In genomic region chr4:48904541-48905142, GRCh38 we compare ENCODE assay signal across 11 cellular contexts. TPM values are rescaled to one million over a fixed set of nuclear protein-coding genes. Genes with fewer than 3 reads are reported as not detected.
A peak's percentile ranks its signal among the peaks of the same experiment; 100 is the strongest.
DNase-seq lines count a peak whose midpoint lies in the region; ATAC-seq, FAIRE-seq and TF ChIP-seq lines count a peak whose summit lies in the region.
"Had no signal": no experiment of that assay in that cellular context is flagged by ENCODE, and none has a peak within 500 bp of the region (broad histone marks: within the 10 kb centered on the region; RNA-seq: fewer than 3 reads in every experiment).

No MANE protein-coding gene starts in this region.

- no peak for TF ChIP-seq POLR2A in HepG2 (IDR thresholded peaks at IDR 0.05; ENCODE audit: insufficient read depth in 1 of 2, low read depth in 2 of 2, low read length in 2 of 2)
- no peak for TF ChIP-seq POLR2A in upper lobe of left lung (IDR thresholded peaks at IDR 0.05)
- no peak for TF ChIP-seq POLR2A in testis (IDR thresholded peaks at IDR 0.05)

- H3K9ac ChIP-seq in liver (ENCODE audit: low read depth in 1 of 2, low read length in 2 of 2) (no peak overlapping the region), HepG2 (ENCODE audit: insufficient read depth, low read depth, low read length) (no peak overlapping the region)

- in situ Hi-C loops in HepG2 (cut with HindIII; ENCODE audit: extremely low pct_ligation_motif_present, low pct_unique_long_range_greater_than_20kb): no loop called here

- H3K9me3 Mint-ChIP-seq in activated T-helper 2 cell treated with anti-CD3 and anti-CD28 coated beads, Interferon-gamma antibody, Interleukin-2, Interleukin-4, amounts not matched to agents 10 μg/mL and 5 μg/mL and 100 μg/mL, durations not matched to agents 14 hours and 24 hours and 36 hours: no peaks in the 10 kb centered on the region

- peaks cover 37% of the 10 kb centered on the region for H3K36me3 Mint-ChIP-seq in activated T-helper 2 cell treated with anti-CD3 and anti-CD28 coated beads, Interferon-gamma antibody, Interleukin-2, Interleukin-4, amounts not matched to agents 10 μg/mL and 5 μg/mL and 100 μg/mL, durations not matched to agents 14 hours and 24 hours and 36 hours (ENCODE audit: low read depth)

- CTCF ChIA-PET in HepG2 (lab: Yijun Ruan, JAX; ENCODE audit: low intra/inter-chr PET ratio, low total read pairs): no interaction called here

- H3K4me1 ChIP-seq in liver (ENCODE audit: control insufficient read depth in 4 of 4, insufficient read depth in 4 of 4, low read length in 3 of 4) (peaks cover 7 to 26% (median 16%) of the 10 kb centered on the region in 4 donors), HepG2 (ENCODE audit: insufficient read depth, low read length) (peaks cover 23% of the 10 kb centered on the region), upper lobe of left lung (peaks cover 6 to 17% (median 13%) of the 10 kb centered on the region in 4 donors), testis (peaks cover 10% of the 10 kb centered on the region), left lung (peaks cover 0 to 8% of the 10 kb centered on the region in 2 donors)

- no peak for ATAC-seq in HepG2
- no peak for ATAC-seq in upper lobe of left lung (ENCODE audit: low FRiP score in 2 of 2)
- ATAC-seq in left lung: no peak

- DNase-seq in HepG2 (ENCODE audit: low spot score): no peak
- no peak for DNase-seq in activated T-helper 2 cell treated with anti-CD3 and anti-CD28 coated beads, Interferon-gamma antibody, Interleukin-2, Interleukin-4, amounts not matched to agents 10 μg/mL and 5 μg/mL and 100 μg/mL, durations not matched to agents 14 hours and 24 hours and 36 hours (ENCODE audit: low spot score)
- DNase-seq in kidney tubule cell (ENCODE audit: low spot score): peak; percentile 37
- DNase-seq in upper lobe of left lung: no peak
- no peak for DNase-seq in testis
- no peak for DNase-seq in islet precursor cell
- DNase-seq in left lung: no peak
- DNase-seq: hypothalamus had no signal

- H3K27me3 ChIP-seq in liver (ENCODE audit: control insufficient read depth in 4 of 4, insufficient read depth in 4 of 4, low read length in 3 of 4) (no peaks in the 10 kb centered on the region), HepG2 (ENCODE audit: control insufficient read depth in 1 of 2, insufficient read depth in 2 of 2, low read length in 2 of 2) (no peaks in the 10 kb centered on the region), upper lobe of left lung (no peaks in the 10 kb centered on the region), testis (no peaks in the 10 kb centered on the region), left lung (no peaks in the 10 kb centered on the region)
- H3K27me3 ChIP-seq: vagina had no signal

- H3K27me3 Mint-ChIP-seq in activated T-helper 2 cell treated with anti-CD3 and anti-CD28 coated beads, Interferon-gamma antibody, Interleukin-2, Interleukin-4, amounts not matched to agents 10 μg/mL and 5 μg/mL and 100 μg/mL, durations not matched to agents 14 hours and 24 hours and 36 hours (ENCODE audit: low read depth): no peaks in the 10 kb centered on the region

- TF ChIP-seq RAD21 in liver (IDR thresholded peaks at IDR 0.05) (no peak), HepG2 (CRISPR knock-in tag; IDR thresholded peaks at IDR 0.05) (no peak)

- FAIRE-seq in HepG2 (lab: Jason Lieb, UNC): no peak

- H3K9me3 ChIP-seq in liver (ENCODE audit: control insufficient read depth in 4 of 4, low read length in 3 of 4): no peaks in the 10 kb centered on the region
- no peaks in the 10 kb centered on the region for H3K9me3 ChIP-seq in HepG2 (ENCODE audit: low read length)
- H3K9me3 ChIP-seq in upper lobe of left lung: no peaks in the 10 kb centered on the region
- H3K9me3 ChIP-seq in testis: no peaks in the 10 kb centered on the region
- no peaks in the 10 kb centered on the region for H3K9me3 ChIP-seq in left lung
- H3K9me3 ChIP-seq: vagina had no signal

- intact Hi-C loops in HepG2 (cut with micrococcal nuclease; ENCODE audit: unreplicated experiment) (no loop called here), testis (cut with DNase I; ENCODE audit: low total_unique reads) (no loop called here), left lung (cut with DNase I) (no loop called here)
- intact Hi-C loops in activated T-helper 2 cell treated with anti-CD3 and anti-CD28 coated beads, Interferon-gamma antibody, Interleukin-2, Interleukin-4, amounts not matched to agents 10 μg/mL and 5 μg/mL and 100 μg/mL, durations not matched to agents 14 hours and 24 hours and 36 hours (cut with micrococcal nuclease): loop anchor here (5.0 kb wide), 1 partner anchor 222 kb away; no protein-coding TSS in a partner anchor

- TF ChIP-seq CTCF in liver (IDR thresholded peaks at IDR 0.05; ENCODE audit: low read depth, low read length, missing input control) (no peak), HepG2 (CRISPR knock-in tag; IDR thresholded peaks at IDR 0.05) (no peak), upper lobe of left lung (IDR thresholded peaks at IDR 0.05) (no peak), testis (IDR thresholded peaks at IDR 0.05) (no peak), left lung (IDR thresholded peaks at IDR 0.05) (no peak)

- peak overlapping the region; percentile 68 to 81 for H3K27ac ChIP-seq in liver (ENCODE audit: low read depth in 1 of 2, low read length in 2 of 2)
- H3K27ac ChIP-seq in HepG2 (ENCODE audit: extremely low read length, insufficient read depth, low read length): no peak overlapping the region
- no peak overlapping the region for H3K27ac ChIP-seq in upper lobe of left lung
- no peak overlapping the region for H3K27ac ChIP-seq in testis
- no peak overlapping the region for H3K27ac ChIP-seq in left lung
- H3K27ac ChIP-seq: HL-60, vagina had no signal

- H3K4me3 ChIP-seq in liver (ENCODE audit: low read depth in 1 of 3, low read length in 3 of 3) (no peak overlapping the region), HepG2 (replicated peaks in 1 of 3; ENCODE audit: insufficient read depth in 1 of 3, low read depth in 2 of 3, low read length in 3 of 3) (no peak overlapping the region), upper lobe of left lung (no peak overlapping the region), testis (no peak overlapping the region), left lung (no peak overlapping the region)
- H3K4me3 ChIP-seq: vagina had no signal

- peaks cover 33% of the 10 kb centered on the region for H3K4me1 Mint-ChIP-seq in activated T-helper 2 cell treated with anti-CD3 and anti-CD28 coated beads, Interferon-gamma antibody, Interleukin-2, Interleukin-4, amounts not matched to agents 10 μg/mL and 5 μg/mL and 100 μg/mL, durations not matched to agents 14 hours and 24 hours and 36 hours (ENCODE audit: low read depth)

- H3K4me3 Mint-ChIP-seq in activated T-helper 2 cell treated with anti-CD3 and anti-CD28 coated beads, Interferon-gamma antibody, Interleukin-2, Interleukin-4, amounts not matched to agents 10 μg/mL and 5 μg/mL and 100 μg/mL, durations not matched to agents 14 hours and 24 hours and 36 hours (ENCODE audit: low read depth): peak overlapping the region; percentile 83

- peaks cover 2 to 24% (median 11%) of the 10 kb centered on the region in 4 donors for H3K36me3 ChIP-seq in liver (ENCODE audit: control insufficient read depth in 4 of 4, insufficient read depth in 3 of 4, low read depth in 1 of 4, low read length in 3 of 4)
- no peaks in the 10 kb centered on the region for H3K36me3 ChIP-seq in HepG2 (replicated peaks in 1 of 2; ENCODE audit: control insufficient read depth in 1 of 2, insufficient read depth in 2 of 2, low read length in 2 of 2)
- H3K36me3 ChIP-seq in upper lobe of left lung: peaks cover 0 to 25% (median 0%) of the 10 kb centered on the region in 4 donors
- H3K36me3 ChIP-seq in testis (ENCODE audit: low read depth, missing control alignments): no peaks in the 10 kb centered on the region
- H3K36me3 ChIP-seq in left lung: peaks cover 0 to 6% of the 10 kb centered on the region in 2 donors
- H3K36me3 ChIP-seq: vagina had no signal

- no peak for TF ChIP-seq EP300 in HepG2 (IDR thresholded peaks at IDR 0.05; ENCODE audit: low read depth in 2 of 2, low read length in 2 of 2)
- no peak for TF ChIP-seq EP300 in HepG2 (CRISPR knock-in tag; IDR thresholded peaks at IDR 0.05; ENCODE audit: borderline replicate concordance)
- TF ChIP-seq EP300 in upper lobe of left lung (IDR thresholded peaks at IDR 0.05): no peak

- WGBS in liver: 96% methylated on average over 3 of the region's 3 CpGs
- WGBS in HepG2 (ENCODE audit: low lambda C conversion rate): 19% methylated on average over 3 of the region's 3 CpGs
- WGBS in upper lobe of left lung, 2 donors: 94 to 95% methylated on average over 3 of the region's 3 CpGs
- WGBS in testis, 2 donors: 89 to 91% methylated on average over 3 of the region's 3 CpGs

- no peak overlapping the region for H2AFZ ChIP-seq in HepG2 (ENCODE audit: low read length)

- H3K79me2 ChIP-seq in HepG2 (ENCODE audit: insufficient read depth, low read length): no peaks in the 10 kb centered on the region

- H3K27ac Mint-ChIP-seq in activated T-helper 2 cell treated with anti-CD3 and anti-CD28 coated beads, Interferon-gamma antibody, Interleukin-2, Interleukin-4, amounts not matched to agents 10 μg/mL and 5 μg/mL and 100 μg/mL, durations not matched to agents 14 hours and 24 hours and 36 hours: peak overlapping the region; percentile 1

- BruUV-seq in HepG2 (replicated peaks; lab: Mats Ljungman, UMichigan): no TSS peak

- POLR2A ChIA-PET in HepG2 (lab: Yijun Ruan, JAX): no interaction called here

- H3K4me2 ChIP-seq in HepG2 (ENCODE audit: low read depth, low read length): no peak overlapping the region

- no peaks in the 10 kb centered on the region for H4K20me1 ChIP-seq in HepG2 (ENCODE audit: insufficient read depth, low read length)

RNA-seq across cellular contexts. Expression of gene OCIAD2, which starts 1.9 kb away (rescaled TPM):
- total RNA-seq in liver (10 to 100 TPM in 1 of 2 donors, 1 to 10 TPM in 1; 8.5 to 12.2 TPM), HepG2 (2016; rRNA removed; fragmentation: Illumina TruSeq; extraction: Trizol) (not detected in 2 replicates), upper lobe of left lung (100 to 1,000 TPM in 1 of 6 donors, 10 to 100 TPM in 5; 27.7 to 172 (median 37.9) TPM), testis (10 to 100 TPM; 12.9 to 15.9 TPM), left lung (10 to 100 TPM; 37.2 to 82.2 TPM)
- polyA plus RNA-seq in liver (100 to 1,000 TPM in 1 of 2 donors, 10 to 100 TPM in 1; 40.8 to 159 TPM), HepG2 (2011; rRNA removed) (not detected in 2 replicates), testis (ENCODE audit: insufficient read depth, low read depth, low replicate concordance) (26.5 TPM)
- not detected in 2 replicates for total RNA-seq in HepG2 (2016; cell fraction: cytosol; rRNA removed; fragmentation: Illumina TruSeq; extraction: Trizol; ENCODE audit: low read depth)
- not detected in 2 replicates for total RNA-seq in HepG2 (2016; cell fraction: insoluble cytoplasmic fraction; rRNA removed; fragmentation: Illumina TruSeq; extraction: Trizol)
- total RNA-seq in HepG2 (2016; cell fraction: membrane; rRNA removed; fragmentation: Illumina TruSeq; extraction: Trizol): not detected in 2 replicates
- not detected in 2 replicates for total RNA-seq in HepG2 (2016; cell fraction: nucleus; rRNA removed; fragmentation: Illumina TruSeq; extraction: Trizol)
- not detected in 2 replicates for polyA plus RNA-seq in HepG2 (2011; cell fraction: cytosol; rRNA removed)
- not detected in 2 replicates for polyA plus RNA-seq in HepG2 (2011; cell fraction: nucleus; rRNA removed)
- polyA plus RNA-seq in HepG2 (2012): not detected in 2 replicates
- polyA plus RNA-seq in HepG2 (2016; cell fraction: cytosol; fragmentation: Illumina TruSeq; extraction: Trizol; ENCODE audit: low read depth): not detected in 2 replicates
- polyA plus RNA-seq in HepG2 (2016; cell fraction: insoluble cytoplasmic fraction; fragmentation: Illumina TruSeq; extraction: Trizol; ENCODE audit: low read depth): not detected in 2 replicates
- not detected in 2 replicates for polyA plus RNA-seq in HepG2 (2016; cell fraction: membrane; fragmentation: Illumina TruSeq; extraction: Trizol; ENCODE audit: low read depth)
- not detected in 2 replicates for polyA plus RNA-seq in HepG2 (2016; cell fraction: nucleus; fragmentation: Illumina TruSeq; extraction: Trizol; ENCODE audit: insufficient read depth, low read depth)
- polyA minus RNA-seq in HepG2 (2011; rRNA and poly(A)+ RNA removed; ENCODE audit: low replicate concordance): 7.9 TPM in 1 of 2 replicates, not detected in the other
- polyA minus RNA-seq in HepG2 (2011; cell fraction: cytosol; rRNA and poly(A)+ RNA removed): not detected in 2 replicates
- 0.90 TPM in 1 of 2 replicates, not detected in the other for polyA minus RNA-seq in HepG2 (2011; cell fraction: nucleus; rRNA and poly(A)+ RNA removed)
- 53.5 and 63.0 TPM in 2 replicates for total RNA-seq in activated T-helper 2 cell treated with anti-CD3 and anti-CD28 coated beads, Interferon-gamma antibody, Interleukin-2, Interleukin-4, amounts not matched to agents 10 μg/mL and 5 μg/mL and 100 μg/mL, durations not matched to agents 14 hours and 24 hours and 36 hours

Comparison
In these comparisons a context has a peak if more than half of its experiments do, and no peak if none do; other contexts are left out.
1. H3K27ac ChIP-seq: peak in liver (2 of 2); none in HepG2 (single experiment), upper lobe of left lung (0 of 4), testis (0 of 2) and left lung (0 of 2).
2. RNA of gene OCIAD2, which starts 1.9 kb away (total RNA-seq): 37.2 to 82.2 TPM in left lung, 53.5 to 63.0 TPM in activated T-helper 2 cell treated with anti-CD3 and anti-CD28 coated beads, Interferon-gamma antibody, Interleukin-2, Interleukin-4, amounts not matched to agents 10 μg/mL and 5 μg/mL and 100 μg/mL, durations not matched to agents 14 hours and 24 hours and 36 hours, 27.7 to 172 TPM in upper lobe of left lung, 12.9 to 15.9 TPM in testis and 8.5 to 12.2 TPM in liver; not detected in HepG2; every median in the first group is over 4 times any median in the second.